8 cellular contexts compared by ENCODE assay signal in genomic region chr10:121974019-121974534, GRCh38. TPM values are rescaled to one million over a fixed set of nuclear protein-coding genes. Genes with fewer than 3 reads are reported as not detected.
A peak's percentile ranks its signal among the peaks of the same experiment; 100 is the strongest.
DNase-seq lines count a peak whose midpoint lies in the region; ATAC-seq, FAIRE-seq and TF ChIP-seq lines count a peak whose summit lies in the region.

No MANE protein-coding gene starts in this region.

- BruUV-seq in A673 (replicated peaks; lab: Mats Ljungman, UMichigan) (no TSS peak), endothelial cell of umbilical vein (replicated peaks; lab: Mats Ljungman, UMichigan) (no TSS peak)

- peaks cover 3% of the 10 kb centered on the region for H3K79me1 ChIP-seq in trophoblast cell (ENCODE audit: low read length)

- H2BK5ac ChIP-seq in trophoblast cell (ENCODE audit: low read depth, low read length, poor library complexity): no peak overlapping the region

- no peak for TF ChIP-seq POLR2A in endothelial cell of umbilical vein (IDR thresholded peaks at IDR 0.05; ENCODE audit: low read depth, low read length)

- no peaks in the 10 kb centered on the region for H3K9me1 ChIP-seq in endothelial cell of umbilical vein (replicated peaks; ENCODE audit: control insufficient read depth, extremely low read depth, insufficient read depth, low read length)

- H3K4me1 ChIP-seq in A673 (ENCODE audit: insufficient read depth, low read length, poor library complexity, severe bottlenecking) (peaks cover 6% of the 10 kb centered on the region), NT2/D1 (ENCODE audit: insufficient read depth, insufficient read length) (peaks cover 3% of the 10 kb centered on the region), endothelial cell of umbilical vein (ENCODE audit: control insufficient read depth, extremely low read depth, insufficient read depth, low read length) (peaks cover 10% of the 10 kb centered on the region), trophoblast cell (ENCODE audit: control insufficient read depth in 1 of 2, insufficient read depth in 2 of 2, low read length in 2 of 2) (peaks cover 3 to 6% of the 10 kb centered on the region in 2 experiments)

- peak overlapping the region; percentile 95 for H3K4me2 ChIP-seq in endothelial cell of umbilical vein (ENCODE audit: insufficient read depth, low read length)
- H3K4me2 ChIP-seq in trophoblast cell (ENCODE audit: low read length): peak overlapping the region; percentile 82

- no peak overlapping the region for H3K4ac ChIP-seq in trophoblast cell (ENCODE audit: low read depth, low read length)

- dilution Hi-C loops in endothelial cell of umbilical vein (cut with MboI; ENCODE audit: extremely low pct_ligation_motif_present, low sequenced_read_pairs): no loop called here

- H3K9ac ChIP-seq in NT2/D1 (ENCODE audit: insufficient read length, low read depth) (peak overlapping the region; percentile 87), endothelial cell of umbilical vein (replicated peaks; ENCODE audit: extremely low read depth, insufficient read depth, low read length) (peak overlapping the region; percentile 91), trophoblast cell (ENCODE audit: low read length) (peak overlapping the region; percentile 93)

- H2AK5ac ChIP-seq in trophoblast cell (ENCODE audit: low read length): no peak overlapping the region

- ATAC-seq in GM19452 (IDR thresholded peaks at IDR 0.05; ENCODE audit: unreplicated experiment) (peak; percentile 34), left colon (no peak)

- POLR2A ChIA-PET in A673 (lab: Charles Lee; ENCODE audit: low non-redundant PET): no interaction called here
- POLR2A ChIA-PET in endothelial cell of umbilical vein (lab: Charles Lee): no interaction called here

- H3K27me3 ChIP-seq in A673 (replicated peaks; ENCODE audit: insufficient read depth, low read depth, low read length, poor library complexity) (no peaks in the 10 kb centered on the region), NT2/D1 (ENCODE audit: insufficient read depth, insufficient read length) (no peaks in the 10 kb centered on the region), endothelial cell of umbilical vein (ENCODE audit: control insufficient read depth in 2 of 2, insufficient read depth in 2 of 2, low read length in 2 of 2) (no peaks in the 10 kb centered on the region), trophoblast cell (ENCODE audit: insufficient read depth, low read length) (no peaks in the 10 kb centered on the region)

- H3K18ac ChIP-seq in trophoblast cell (ENCODE audit: low read length): no peak overlapping the region

- H2AFZ ChIP-seq in endothelial cell of umbilical vein (ENCODE audit: low read depth, low read length): peak overlapping the region; percentile 83
- H2AFZ ChIP-seq in trophoblast cell (ENCODE audit: insufficient read depth, low read length, poor library complexity): peak overlapping the region; percentile 92

- H3K27ac ChIP-seq in A673 (ENCODE audit: low read depth, low read length, poor library complexity, severe bottlenecking): peak overlapping the region; percentile 95
- no peak overlapping the region for H3K27ac ChIP-seq in endothelial cell of umbilical vein (ENCODE audit: insufficient read depth, low read depth, low read length)
- H3K27ac ChIP-seq in trophoblast cell (ENCODE audit: low read depth, low read length): no peak overlapping the region

- H4K8ac ChIP-seq in trophoblast cell (ENCODE audit: low read depth, low read length): no peak overlapping the region

- no peak overlapping the region for H4K12ac ChIP-seq in trophoblast cell (ENCODE audit: low read depth, low read length)

- intact Hi-C loops in A673 (cut with micrococcal nuclease; ENCODE audit: unreplicated experiment): no loop called here
- intact Hi-C loops in endothelial cell of umbilical vein (cut with micrococcal nuclease): loop anchor here (1.0 to 5.0 kb wide), 5 partner anchors 18 to 167 kb away; no protein-coding TSS in a partner anchor
- intact Hi-C loops in left colon (cut with DNase I, micrococcal nuclease): no loop called here

- whole genome bisulfite sequencing in trophoblast cell (ENCODE audit: extremely low coverage, insufficient coverage, insufficient read length): no CpG with 5 or more reads among the region's 21 CpGs

- H3K36me3 ChIP-seq in A673 (ENCODE audit: insufficient read depth, low read length, poor library complexity, severe bottlenecking): peaks cover 21% of the 10 kb centered on the region
- peaks cover 13% of the 10 kb centered on the region for H3K36me3 ChIP-seq in NT2/D1 (ENCODE audit: insufficient read depth, insufficient read length, low read length)
- peaks cover 0 to 4% of the 10 kb centered on the region in 2 experiments for H3K36me3 ChIP-seq in endothelial cell of umbilical vein (ENCODE audit: control insufficient read depth in 2 of 2, extremely low read depth in 1 of 2, insufficient read depth in 2 of 2, low read length in 2 of 2)
- H3K36me3 ChIP-seq in trophoblast cell (ENCODE audit: control insufficient read depth in 1 of 2, insufficient read depth in 2 of 2, low read length in 2 of 2): peaks cover 4 to 5% of the 10 kb centered on the region in 2 experiments

- H3K79me2 ChIP-seq in endothelial cell of umbilical vein (ENCODE audit: control insufficient read depth, insufficient read depth, low read length) (peaks cover 22% of the 10 kb centered on the region), trophoblast cell (ENCODE audit: control insufficient read depth, insufficient read depth, low read length, poor library complexity) (peaks cover 3% of the 10 kb centered on the region)

- DNase-seq in A673 (ENCODE audit: low spot score): no peak
- DNase-seq in NT2/D1 (ENCODE audit: low read depth, low spot score): no peak
- no peak for DNase-seq in endothelial cell of umbilical vein (ENCODE audit: low read depth, low spot score)
- DNase-seq in trophoblast cell: no peak
- DNase-seq in left colon: no peak
- no peak for DNase-seq in SIG-M5 (lab: John Stamatoyannopoulos, UW)
- no peak for DNase-seq in SKM-1 (lab: John Stamatoyannopoulos, UW; ENCODE audit: unreplicated experiment)

- no peak overlapping the region for H2BK120ac ChIP-seq in trophoblast cell (ENCODE audit: insufficient read depth, low read length, poor library complexity)

- no peak overlapping the region for H4K91ac ChIP-seq in trophoblast cell (ENCODE audit: low read depth, low read length)

- H3K23ac ChIP-seq in trophoblast cell (ENCODE audit: low read length): no peak overlapping the region

- H3K9me3 ChIP-seq in A673 (ENCODE audit: low read depth, low read length, poor library complexity, severe bottlenecking) (peaks cover 12% of the 10 kb centered on the region), NT2/D1 (ENCODE audit: insufficient read depth, low read length) (peaks cover 33% of the 10 kb centered on the region), endothelial cell of umbilical vein (replicated peaks; ENCODE audit: control insufficient read depth, insufficient read depth, low read length) (no peaks in the 10 kb centered on the region), trophoblast cell (ENCODE audit: insufficient read depth, low read depth, low read length) (peaks cover 19% of the 10 kb centered on the region)

- no peak overlapping the region for H3K14ac ChIP-seq in trophoblast cell (ENCODE audit: low read length)

- H3K4me3 ChIP-seq in A673 (ENCODE audit: low read depth, low read length, poor library complexity, severe bottlenecking) (peak overlapping the region; percentile 98), NT2/D1 (ENCODE audit: insufficient read length, low read depth) (peak overlapping the region; percentile 73), endothelial cell of umbilical vein (replicated peaks in 1 of 3; ENCODE audit: insufficient read depth in 1 of 3, low read depth in 1 of 3, low read length in 3 of 3) (peak overlapping the region; percentile 80 to 92 (median 85)), trophoblast cell (ENCODE audit: low read depth, low read length) (peak overlapping the region; percentile 82)

- FAIRE-seq in endothelial cell of umbilical vein (lab: Jason Lieb, UNC): peak; percentile 66

- CTCF ChIA-PET in A673 (lab: Charles Lee): no interaction called here
- CTCF ChIA-PET in endothelial cell of umbilical vein (lab: Charles Lee): interaction anchor here (0.8 to 2.1 kb wide), 7 partner anchors 46 to 1025 kb away, joined by 3 to 11 read pairs (median 4); partner anchors contain the start of gene ATE1

- TF ChIP-seq CTCF in A673 (conservative IDR thresholded peaks at IDR 0.05; ENCODE audit: low read depth, low read length) (no peak), endothelial cell of umbilical vein (IDR thresholded peaks at IDR 0.05; ENCODE audit: extremely low read depth in 1 of 2, insufficient read depth in 1 of 2, low read depth in 1 of 2, low read length in 2 of 2) (no peak)

- H4K20me1 ChIP-seq in endothelial cell of umbilical vein (replicated peaks; ENCODE audit: control insufficient read depth, extremely low read depth, insufficient read depth, low read length): no peaks in the 10 kb centered on the region

- H2BK12ac ChIP-seq in trophoblast cell (ENCODE audit: low read length): no peak overlapping the region

RNA-seq across cellular contexts. Expression of gene NSMCE4A, which starts 0.9 kb away (rescaled TPM):
- total RNA-seq in A673 (2021) (67.2 and 71.7 TPM in 2 replicates), endothelial cell of umbilical vein (51.0 and 52.0 TPM in 2 replicates), left colon (10 to 100 TPM; 51.6 to 61.7 TPM)
- 36.1 and 36.8 TPM in 2 replicates for polyA plus RNA-seq in endothelial cell of umbilical vein
- polyA plus RNA-seq in endothelial cell of umbilical vein (2011; cell fraction: cytosol; rRNA removed): 41.2 and 47.7 TPM in 2 replicates
- 192 and 240 TPM in 2 replicates for polyA plus RNA-seq in endothelial cell of umbilical vein (2011; cell fraction: nucleus; rRNA removed)
- polyA plus RNA-seq in endothelial cell of umbilical vein (2012): 42.0 and 53.7 TPM in 2 replicates
- polyA minus RNA-seq in endothelial cell of umbilical vein: 13.2 and 15.1 TPM in 2 replicates
- 17.4 TPM for polyA minus RNA-seq in endothelial cell of umbilical vein (2011; cell fraction: cytosol; rRNA and poly(A)+ RNA removed)
- polyA minus RNA-seq in endothelial cell of umbilical vein (2011; cell fraction: nucleus; rRNA and poly(A)+ RNA removed): 27.4 and 39.6 TPM in 2 replicates
- polyA plus RNA-seq in trophoblast cell (2013): 33.3 and 34.1 TPM in 2 replicates

RNA-seq across cellular contexts. Expression of gene TACC2, which starts 14.9 kb away (rescaled TPM):
- total RNA-seq in A673 (2021) (0.55 and 0.62 TPM in 2 replicates), endothelial cell of umbilical vein (39.9 and 46.2 TPM in 2 replicates), left colon (100 to 1,000 TPM; 107 to 113 TPM)
- 11.1 and 14.4 TPM in 2 replicates for polyA plus RNA-seq in endothelial cell of umbilical vein
- 18.4 and 22.0 TPM in 2 replicates for polyA plus RNA-seq in endothelial cell of umbilical vein (2011; cell fraction: cytosol; rRNA removed)
- 47.9 and 58.5 TPM in 2 replicates for polyA plus RNA-seq in endothelial cell of umbilical vein (2011; cell fraction: nucleus; rRNA removed)
- 24.3 and 32.8 TPM in 2 replicates for polyA plus RNA-seq in endothelial cell of umbilical vein (2012)
- 11.6 and 20.8 TPM in 2 replicates for polyA minus RNA-seq in endothelial cell of umbilical vein
- polyA minus RNA-seq in endothelial cell of umbilical vein (2011; cell fraction: cytosol; rRNA and poly(A)+ RNA removed): 11.2 TPM
- polyA minus RNA-seq in endothelial cell of umbilical vein (2011; cell fraction: nucleus; rRNA and poly(A)+ RNA removed): 32.5 and 36.4 TPM in 2 replicates
- 18.5 and 18.7 TPM in 2 replicates for polyA plus RNA-seq in trophoblast cell (2013)

RNA-seq across cellular contexts. Expression of gene ATE1, which starts 46.2 kb away (rescaled TPM):
- total RNA-seq in A673 (2021): 27.0 and 30.9 TPM in 2 replicates
- total RNA-seq in endothelial cell of umbilical vein: 19.1 and 27.1 TPM in 2 replicates
- 6.9 and 8.7 TPM in 2 replicates for polyA plus RNA-seq in endothelial cell of umbilical vein
- polyA plus RNA-seq in endothelial cell of umbilical vein (2011; cell fraction: cytosol; rRNA removed): 8.8 and 9.1 TPM in 2 replicates
- polyA plus RNA-seq in endothelial cell of umbilical vein (2011; cell fraction: nucleus; rRNA removed): 14.5 and 15.6 TPM in 2 replicates
- polyA plus RNA-seq in endothelial cell of umbilical vein (2012): 16.3 and 17.3 TPM in 2 replicates
- 25.1 and 32.0 TPM in 2 replicates for polyA minus RNA-seq in endothelial cell of umbilical vein
- polyA minus RNA-seq in endothelial cell of umbilical vein (2011; cell fraction: cytosol; rRNA and poly(A)+ RNA removed): 25.6 TPM
- polyA minus RNA-seq in endothelial cell of umbilical vein (2011; cell fraction: nucleus; rRNA and poly(A)+ RNA removed): 26.8 and 30.3 TPM in 2 replicates
- 5.8 and 6.3 TPM in 2 replicates for polyA plus RNA-seq in trophoblast cell (2013)
- total RNA-seq in left colon: 10 to 100 TPM; 44.8 to 50.7 TPM

Comparison
In these comparisons a context has a peak if more than half of its experiments do, and no peak if none do; other contexts are left out.
1. RNA of gene TACC2, which starts 14.9 kb away (total RNA-seq): 107 to 113 TPM in left colon and 39.9 to 46.2 TPM in endothelial cell of umbilical vein; 0.55 to 0.62 TPM in A673; every median in the first group is over 10 times any median in the second.
2. Peak in every context shown above with its lines, with median percentiles within 50 percentile points of each other: H3K4me3 ChIP-seq and H3K9ac ChIP-seq.